1 cellular context compared by ENCODE assay signal in the genomic region with DNA sequence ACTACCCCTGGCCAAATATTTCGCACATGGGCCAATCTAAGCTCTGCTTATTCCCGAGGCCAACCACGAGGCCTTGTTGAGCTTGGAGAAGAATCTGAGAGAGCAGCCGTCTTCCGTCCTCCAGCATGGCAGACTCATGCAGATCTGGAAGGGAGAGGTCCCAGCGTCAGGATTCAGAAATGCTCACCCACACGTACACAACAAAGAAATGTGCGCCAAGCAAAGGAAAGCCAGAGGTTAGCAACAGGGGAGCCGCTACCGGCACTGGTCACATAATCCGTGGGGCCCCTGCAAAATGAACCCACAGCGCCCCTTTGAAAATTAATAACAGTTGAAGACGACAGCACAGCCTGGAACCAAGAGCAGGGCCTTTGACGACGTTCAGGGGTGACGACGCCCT.
TF ChIP-seq lines count a peak whose summit lies in the region.

No MANE protein-coding gene starts in this region.

TF ChIP-seq in SK-N-SH, 30 proteins besides CTCF, POLR2A, EP300 and RAD21 (continued from another document):
- TF ChIP-seq, protein P1, sequence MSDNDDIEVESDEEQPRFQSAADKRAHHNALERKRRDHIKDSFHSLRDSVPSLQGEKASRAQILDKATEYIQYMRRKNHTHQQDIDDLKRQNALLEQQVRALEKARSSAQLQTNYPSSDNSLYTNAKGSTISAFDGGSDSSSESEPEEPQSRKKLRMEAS (IDR thresholded peaks at IDR 0.05; ENCODE audit: low read depth): no peak
- TF ChIP-seq GATA2 (CRISPR knock-in tag; IDR thresholded peaks at IDR 0.05) (no peak), POLR2AphosphoS5 (IDR thresholded peaks at IDR 0.05; ENCODE audit: low read depth, low read length) (no peak), JUND (IDR thresholded peaks at IDR 0.05) (no peak), FOXM1 (IDR thresholded peaks at IDR 0.05; ENCODE audit: low read depth) (no peak), RCOR1 (IDR thresholded peaks at IDR 0.05; ENCODE audit: low read length) (no peak), ELF1 (IDR thresholded peaks at IDR 0.05) (no peak), NFIC (IDR thresholded peaks at IDR 0.05; ENCODE audit: borderline replicate concordance) (no peak), YY1 (IDR thresholded peaks at IDR 0.05; ENCODE audit: low read depth) (no peak), GABPA (IDR thresholded peaks at IDR 0.05; ENCODE audit: low read depth) (no peak), NRF1 (IDR thresholded peaks at IDR 0.05; ENCODE audit: low read depth, low read length) (no peak), CHD2 (IDR thresholded peaks at IDR 0.05; ENCODE audit: low read length, partially characterized antibody) (no peak), TCF12 (IDR thresholded peaks at IDR 0.05) (no peak), TEAD4 (IDR thresholded peaks at IDR 0.05; ENCODE audit: borderline replicate concordance, insufficient read depth) (no peak)
- TF ChIP-seq, protein P2, sequence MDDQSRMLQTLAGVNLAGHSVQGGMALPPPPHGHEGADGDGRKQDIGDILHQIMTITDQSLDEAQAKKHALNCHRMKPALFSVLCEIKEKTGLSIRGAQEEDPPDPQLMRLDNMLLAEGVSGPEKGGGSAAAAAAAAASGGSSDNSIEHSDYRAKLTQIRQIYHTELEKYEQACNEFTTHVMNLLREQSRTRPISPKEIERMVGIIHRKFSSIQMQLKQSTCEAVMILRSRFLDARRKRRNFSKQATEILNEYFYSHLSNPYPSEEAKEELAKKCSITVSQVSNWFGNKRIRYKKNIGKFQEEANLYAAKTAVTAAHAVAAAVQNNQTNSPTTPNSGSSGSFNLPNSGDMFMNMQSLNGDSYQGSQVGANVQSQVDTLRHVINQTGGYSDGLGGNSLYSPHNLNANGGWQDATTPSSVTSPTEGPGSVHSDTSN (IDR thresholded peaks at IDR 0.05): no peak
- TF ChIP-seq, protein P3, sequence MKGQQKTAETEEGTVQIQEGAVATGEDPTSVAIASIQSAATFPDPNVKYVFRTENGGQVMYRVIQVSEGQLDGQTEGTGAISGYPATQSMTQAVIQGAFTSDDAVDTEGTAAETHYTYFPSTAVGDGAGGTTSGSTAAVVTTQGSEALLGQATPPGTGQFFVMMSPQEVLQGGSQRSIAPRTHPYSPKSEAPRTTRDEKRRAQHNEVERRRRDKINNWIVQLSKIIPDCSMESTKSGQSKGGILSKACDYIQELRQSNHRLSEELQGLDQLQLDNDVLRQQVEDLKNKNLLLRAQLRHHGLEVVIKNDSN (IDR thresholded peaks at IDR 0.05; ENCODE audit: borderline replicate concordance, low read depth): no peak
- TF ChIP-seq, protein P4, sequence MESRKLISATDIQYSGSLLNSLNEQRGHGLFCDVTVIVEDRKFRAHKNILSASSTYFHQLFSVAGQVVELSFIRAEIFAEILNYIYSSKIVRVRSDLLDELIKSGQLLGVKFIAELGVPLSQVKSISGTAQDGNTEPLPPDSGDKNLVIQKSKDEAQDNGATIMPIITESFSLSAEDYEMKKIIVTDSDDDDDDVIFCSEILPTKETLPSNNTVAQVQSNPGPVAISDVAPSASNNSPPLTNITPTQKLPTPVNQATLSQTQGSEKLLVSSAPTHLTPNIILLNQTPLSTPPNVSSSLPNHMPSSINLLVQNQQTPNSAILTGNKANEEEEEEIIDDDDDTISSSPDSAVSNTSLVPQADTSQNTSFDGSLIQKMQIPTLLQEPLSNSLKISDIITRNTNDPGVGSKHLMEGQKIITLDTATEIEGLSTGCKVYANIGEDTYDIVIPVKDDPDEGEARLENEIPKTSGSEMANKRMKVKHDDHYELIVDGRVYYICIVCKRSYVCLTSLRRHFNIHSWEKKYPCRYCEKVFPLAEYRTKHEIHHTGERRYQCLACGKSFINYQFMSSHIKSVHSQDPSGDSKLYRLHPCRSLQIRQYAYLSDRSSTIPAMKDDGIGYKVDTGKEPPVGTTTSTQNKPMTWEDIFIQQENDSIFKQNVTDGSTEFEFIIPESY (IDR thresholded peaks at IDR 0.05; ENCODE audit: borderline replicate concordance, low read depth): no peak
